7 cellular contexts compared by ENCODE assay signal in genomic region chr22:19085233-19086043, GRCh38. TPM values are rescaled to one million over a fixed set of nuclear protein-coding genes. Genes with fewer than 3 reads are reported as not detected.
A peak's percentile ranks its signal among the peaks of the same experiment; 100 is the strongest.
DNase-seq lines count a peak whose midpoint lies in the region; ATAC-seq and TF ChIP-seq lines count a peak whose summit lies in the region.

No MANE protein-coding gene starts in this region.

- peaks cover 0 to 7% (median 2%) of the 10 kb centered on the region in 4 donors for H3K4me1 ChIP-seq in sigmoid colon

- intact Hi-C loops in sigmoid colon (cut with DNase I) (no loop called here), posterior vena cava (cut with DNase I) (no loop called here)

- H3K27me3 ChIP-seq in sigmoid colon, result no peaks in the 10 kb centered on the region

- ATAC-seq in HG03060 (IDR thresholded peaks at IDR 0.05; ENCODE audit: low read depth, unreplicated experiment), result peak; percentile 66

- peaks cover 0 to 35% (median 6%) of the 10 kb centered on the region in 4 donors for H3K36me3 ChIP-seq in sigmoid colon

- 55 to 81% methylated on average over 1 of the region's 1 CpG for WGBS in sigmoid colon, 2 donors

- no peak overlapping the region for H3K27ac ChIP-seq in sigmoid colon

- DNase-seq in GM12864 (ENCODE audit: low read depth), result peak; percentile 29
- peak; percentile 89 for DNase-seq in SIG-M5 treated with dmso at 0.1 percent for 504 hours (lab: John Stamatoyannopoulos, UW; ENCODE audit: unreplicated experiment)
- peak; percentile 20 for DNase-seq in fibroblast of the conjunctiva (ENCODE audit: low read depth)
- peak; percentile 30 for DNase-seq in sigmoid colon
- no peak for DNase-seq in cortex of kidney (lab: John Stamatoyannopoulos, UW)
- no peak for DNase-seq in posterior vena cava (ENCODE audit: low spot score)

- TF ChIP-seq EP300 in sigmoid colon (IDR thresholded peaks at IDR 0.05), result no peak

- H3K4me3 ChIP-seq in GM12864 (ENCODE audit: low read depth, low read length) (no peak overlapping the region), sigmoid colon (no peak overlapping the region)

- TF ChIP-seq CTCF in GM12864 (IDR thresholded peaks at IDR 0.05; ENCODE audit: low read depth, low read length, missing control alignments) (peak; percentile 48), sigmoid colon (IDR thresholded peaks at IDR 0.05) (no peak)

- no peak for TF ChIP-seq POLR2A in sigmoid colon (IDR thresholded peaks at IDR 0.05)

- H3K9me3 ChIP-seq in sigmoid colon, result no peaks in the 10 kb centered on the region

RNA-seq across cellular contexts. Expression of gene DGCR2, which starts 36.8 kb away (rescaled TPM):
- total RNA-seq in sigmoid colon (10 to 100 TPM; 25.5 to 36.8 (median 32.7) TPM), posterior vena cava (10 to 100 TPM; 28.3 to 35.2 TPM)
- 10 to 100 TPM in 2 of 3 donors, 1 to 10 TPM in 1; 7.2 to 68.7 (median 11.8) TPM for polyA plus RNA-seq in sigmoid colon

RNA-seq across cellular contexts. Expression of gene TSSK2, which starts 45.7 kb away (rescaled TPM):
- total RNA-seq in sigmoid colon, result not detected
- under 1 TPM in 1 of 3 donors, not detected in 2; 0.12 TPM for polyA plus RNA-seq in sigmoid colon
- not detected for total RNA-seq in posterior vena cava

RNA-seq across cellular contexts. Expression of gene ESS2, which starts 59.0 kb away (rescaled TPM):
- total RNA-seq in sigmoid colon (10 to 100 TPM; 12.9 to 15.5 (median 14.0) TPM), posterior vena cava (10 to 100 TPM; 10.2 to 11.5 TPM)
- polyA plus RNA-seq in sigmoid colon, result 10 to 100 TPM in 1 of 3 donors, 1 to 10 TPM in 2; 7.2 to 12.9 (median 7.4) TPM

Comparison
In these comparisons a context has a peak if more than half of its experiments do, and no peak if none do; other contexts are left out.
1. DNase-seq: peak in GM12864 (single experiment), SIG-M5 treated with dmso at 0.1 percent for 504 hours (single experiment), fibroblast of the conjunctiva (single experiment) and sigmoid colon (single experiment); none in cortex of kidney (single experiment) and posterior vena cava (single experiment).